Comparison of ENCODE assay signal across 8 cellular contexts in the genomic region with DNA sequence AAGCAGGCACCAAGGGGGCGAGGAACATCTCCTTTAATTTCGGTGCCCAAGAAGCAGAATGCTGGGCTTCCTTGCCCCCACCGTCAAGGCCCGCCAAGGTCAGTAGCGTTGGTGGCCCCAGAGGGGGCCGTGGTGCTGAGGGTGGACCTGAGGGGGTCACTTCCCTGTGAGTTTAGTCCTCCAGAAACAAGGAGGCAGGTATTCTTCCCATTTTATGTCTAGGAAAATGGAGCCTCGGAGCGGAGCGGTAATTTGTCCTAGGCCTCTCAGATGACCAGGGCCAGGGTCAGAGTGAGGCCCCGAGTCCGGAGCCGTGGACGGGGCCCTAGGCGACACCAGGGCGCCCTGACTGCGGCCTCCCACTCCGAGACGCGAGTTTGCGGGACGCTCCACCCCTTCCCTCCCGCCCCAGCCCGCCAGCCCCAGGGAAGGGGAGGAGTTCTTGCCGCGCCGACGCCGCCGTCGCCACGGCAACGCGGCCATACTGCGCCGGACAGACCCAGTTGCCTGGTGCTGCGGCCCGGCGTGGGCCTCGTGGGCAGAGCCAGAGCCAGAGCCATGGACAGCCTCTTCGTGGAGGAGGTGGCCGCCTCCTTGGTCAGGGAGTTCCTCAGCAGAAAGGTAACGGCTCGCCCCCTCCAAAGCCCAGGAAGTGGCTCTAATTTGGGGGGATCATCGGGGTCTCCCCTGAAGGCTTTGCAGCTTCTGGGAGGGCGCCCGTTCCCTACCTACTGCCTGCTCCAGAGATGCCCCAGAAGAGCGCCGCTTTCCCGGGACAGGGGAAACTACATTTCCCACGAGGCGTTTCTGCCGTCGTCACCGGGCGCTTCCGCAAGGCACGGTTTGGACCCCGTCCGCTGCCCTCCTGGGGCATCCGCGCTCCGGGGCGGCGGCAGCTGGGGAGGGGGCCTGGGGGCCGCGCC. TPM values are rescaled to one million over a fixed set of nuclear protein-coding genes. Genes with fewer than 3 reads are reported as not detected.
DNase-seq lines count a peak whose midpoint lies in the region; ATAC-seq and TF ChIP-seq lines count a peak whose summit lies in the region.

Gene MINDY4 (plus strand): TSS at position 482 of the 923 bp plus-strand sequence. CDS start 77 bp downstream, at position 559.

- H3K4me3 Mint-ChIP-seq in endodermal cell: peak within 1 kb of the TSS; percentile 64

- TF ChIP-seq CTCF in endodermal cell (conservative IDR thresholded peaks at IDR 0.05): no peak

- H3K4me1 Mint-ChIP-seq in endodermal cell: peaks cover 10% of the 10 kb centered on the region

- peak; percentile 73 for ATAC-seq in GM19043 (IDR thresholded peaks at IDR 0.05; ENCODE audit: low read depth, unreplicated experiment)
- peak; percentile 92 for ATAC-seq in HG03354 (IDR thresholded peaks at IDR 0.05; ENCODE audit: poor library complexity, severe bottlenecking, unreplicated experiment)

- no peaks in the 10 kb centered on the region for H3K36me3 ChIP-seq in endodermal cell (ENCODE audit: control insufficient read depth, insufficient read depth, low read length)

- WGBS in endodermal cell (ENCODE audit: insufficient coverage in 1 of 2, insufficient read length in 1 of 2), 2 experiments: 9 to 23% methylated on average over 28 to 66 of the region's 66 CpGs

- peak within 1 kb of the TSS; percentile 90 for H3K4me3 ChIP-seq in endodermal cell (ENCODE audit: low read length)

- peaks cover 14% of the 10 kb centered on the region for H3K27me3 Mint-ChIP-seq in endodermal cell (ENCODE audit: insufficient read depth)

- no peaks in the 10 kb centered on the region for H3K4me1 ChIP-seq in endodermal cell (ENCODE audit: control insufficient read depth, insufficient read depth, low read length)

- H3K36me3 Mint-ChIP-seq in endodermal cell (ENCODE audit: low read depth): no peaks in the 10 kb centered on the region

- peak; percentile 93 for DNase-seq in AG08395 (ENCODE audit: low spot score)
- peak; percentile 11 for DNase-seq in NCI-H82 treated with DMSO at 0.1 percent for 48 hours (lab: John Stamatoyannopoulos, UW; ENCODE audit: unreplicated experiment)
- peak; percentile 62 for DNase-seq in activated CD8-positive, alpha-beta memory T cell treated with anti-CD3 and anti-CD28 coated beads, Interleukin-2, amount 50 U/mL, for 4 hours
- peak; percentile 92 for DNase-seq in endodermal cell
- peak; percentile 96 for DNase-seq in mesenteric fat pad (ENCODE audit: low spot score)
- DNase-seq in stimulated activated CD8-positive, alpha-beta memory T cell treated with anti-CD3 and anti-CD28 coated beads, Interleukin-15, amount 100 ng/mL, for 1 hour (ENCODE audit: low read depth): peak; percentile 15

- peak within 1 kb of the TSS; percentile 69 for H3K27ac ChIP-seq in endodermal cell (ENCODE audit: low read depth, low read length)

- no peaks in the 10 kb centered on the region for H3K27me3 ChIP-seq in endodermal cell (ENCODE audit: control insufficient read depth, insufficient read depth, low read length, poor library complexity, severe bottlenecking)

- H3K27ac Mint-ChIP-seq in endodermal cell: peak within 1 kb of the TSS; percentile 27

- peak within 1 kb of the TSS; percentile 83 for H3K9ac ChIP-seq in endodermal cell (ENCODE audit: extremely low read depth, low read length, poor library complexity, severe bottlenecking)

- no peaks in the 10 kb centered on the region for H3K9me3 ChIP-seq in endodermal cell (ENCODE audit: control insufficient read depth, low read length)

- H3K9me3 Mint-ChIP-seq in endodermal cell: no peaks in the 10 kb centered on the region

RNA-seq across cellular contexts. Expression of gene MINDY4, which starts in this region (rescaled TPM):
- 1 to 10 TPM; 7.2 to 8.1 TPM for total RNA-seq in endodermal cell
- polyA plus RNA-seq in endodermal cell (2013, experiment 1 of 2): 4.4 TPM
- 4.1 TPM for polyA plus RNA-seq in endodermal cell (2013, experiment 2 of 2)
- total RNA-seq in mesenteric fat pad: 6.8 TPM

Comparison
In these comparisons a context has a peak if more than half of its experiments do, and no peak if none do; other contexts are left out.
1. Peak in every context shown above with its lines: DNase-seq, ATAC-seq, H3K4me3 ChIP-seq and H3K27ac ChIP-seq.
2. DNase-seq: peak in every context shown above with its lines; median percentile 96 in mesenteric fat pad; 93 in AG08395; 92 in endodermal cell; 62 in activated CD8-positive, alpha-beta memory T cell treated with anti-CD3 and anti-CD28 coated beads, Interleukin-2, amount 50 U/mL, for 4 hours; 15 in stimulated activated CD8-positive, alpha-beta memory T cell treated with anti-CD3 and anti-CD28 coated beads, Interleukin-15, amount 100 ng/mL, for 1 hour; 11 in NCI-H82 treated with DMSO at 0.1 percent for 48 hours.